Comparison of ENCODE assay signal across 8 cellular contexts in the genomic region with DNA sequence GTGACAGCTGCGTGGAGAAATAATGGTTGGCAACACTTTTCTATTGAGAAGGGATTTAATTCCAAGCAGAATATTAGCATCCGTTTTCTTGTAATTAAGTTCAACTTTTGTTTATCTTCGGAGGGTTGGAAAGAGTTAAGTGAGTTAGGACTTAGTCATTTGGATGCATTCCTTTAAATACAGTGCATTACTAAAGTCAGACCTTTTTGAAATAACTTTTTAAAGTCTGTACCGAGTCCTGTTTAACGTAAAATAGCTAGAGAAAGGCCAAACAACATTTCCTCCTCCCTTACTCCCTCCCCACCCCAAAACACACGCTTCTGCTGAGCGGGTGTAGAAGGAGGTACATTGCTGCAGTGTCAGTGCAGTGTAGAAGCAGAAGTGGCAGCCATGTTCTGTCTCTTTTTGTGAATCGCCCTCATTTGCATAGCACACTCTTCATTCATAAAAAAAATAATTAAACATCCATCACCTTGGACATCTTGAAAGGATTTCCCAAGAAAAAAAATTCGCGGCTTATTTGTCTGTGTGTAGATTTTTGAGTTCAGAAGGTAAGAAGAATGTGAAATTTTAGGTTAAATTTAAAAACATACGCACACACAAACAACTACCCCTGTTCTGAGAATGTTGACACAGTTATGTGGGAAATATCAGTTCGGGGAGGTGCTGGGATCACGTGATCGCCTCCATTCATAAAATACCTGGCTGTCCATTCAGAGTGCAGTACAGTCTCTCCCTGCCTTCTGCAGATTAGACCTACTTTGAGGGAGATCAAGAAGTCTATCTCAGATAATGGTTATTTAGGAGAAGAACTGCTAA. TPM values are rescaled to one million over a fixed set of nuclear protein-coding genes. Genes with fewer than 3 reads are reported as not detected.
A peak's percentile ranks its signal among the peaks of the same experiment; 100 is the strongest.
DNase-seq lines count a peak whose midpoint lies in the region; ATAC-seq and TF ChIP-seq lines count a peak whose summit lies in the region.

No MANE protein-coding gene starts in this region.

- H3K27ac ChIP-seq in dorsolateral prefrontal cortex (peak overlapping the region; percentile 0 to 100 (median 97)), lung (ENCODE audit: low read depth in 1 of 2, low read length in 1 of 2) (peak overlapping the region; percentile 87 to 96), suprapubic skin (peak overlapping the region; percentile 99)

- TF ChIP-seq POLR2A in suprapubic skin (IDR thresholded peaks at IDR 0.05) = no peak

- DNase-seq in NCI-H2171 treated with DMSO at 0.1 percent for 48 hours (lab: John Stamatoyannopoulos, UW) (peak; percentile 10), NCI-H2171 (lab: John Stamatoyannopoulos, UW) (no peak), HEK293T (ENCODE audit: extremely low spot score) (peak; percentile 18), NCI-H1048 (lab: John Stamatoyannopoulos, UW) (peak; percentile 46), T-helper 17 cell (peak in 1 of 3 donors; percentile 5), dorsolateral prefrontal cortex (peak; percentile 35 to 73 (median 60)), lung (ENCODE audit: low spot score) (peak; percentile 51), suprapubic skin (ENCODE audit: low spot score in 2 of 2) (no peak)

- TF ChIP-seq CTCF in dorsolateral prefrontal cortex (IDR thresholded peaks at IDR 0.05 in 54 of 56, conservative IDR thresholded peaks at IDR 0.05 in 2 of 56; ENCODE audit: low read depth in 1 of 56, partially characterized antibody in 56 of 56) (peak in 6 of 56 donors; percentile 10 to 25 (median 16)), lung (IDR thresholded peaks at IDR 0.05; ENCODE audit: control extremely low read depth, extremely low read depth) (no peak), suprapubic skin (IDR thresholded peaks at IDR 0.05) (no peak)

- intact Hi-C loops in dorsolateral prefrontal cortex (cut with DNase I) = loop anchor here (5.0 kb wide), 5 partner anchors 98 to 257 kb away; a partner anchor contains a TSS

- POLR2A ChIA-PET in HEK293T (lab: Yijun Ruan, JAX) = interaction anchor here (0.6 to 1.3 kb wide), 4 partner anchors 12 to 185 kb away, joined by 3 read pairs; no protein-coding TSS in a partner anchor

- H3K4me1 Mint-ChIP-seq in T-helper 17 cell = peaks cover 22% of the 10 kb centered on the region

- no peaks in the 10 kb centered on the region for H3K36me3 Mint-ChIP-seq in T-helper 17 cell (ENCODE audit: low read depth)

- CTCF ChIA-PET in HEK293T (lab: Yijun Ruan, JAX) = no interaction called here

- H3K4me3 Mint-ChIP-seq in T-helper 17 cell = peak overlapping the region; percentile 93

- no peaks in the 10 kb centered on the region for H3K36me3 ChIP-seq in lung (ENCODE audit: control insufficient read depth in 2 of 2, insufficient read depth in 2 of 2, low read length in 2 of 2)
- H3K36me3 ChIP-seq in suprapubic skin = no peaks in the 10 kb centered on the region

- H3K4me3 ChIP-seq in dorsolateral prefrontal cortex (peak overlapping the region; percentile 62 to 97 (median 88)), lung (peak overlapping the region; percentile 40), suprapubic skin (peak overlapping the region; percentile 95)

- H3K9me3 ChIP-seq in T-helper 17 cell (ENCODE audit: control insufficient read depth, low read length, poor library complexity, severe bottlenecking) = no peaks in the 10 kb centered on the region
- H3K9me3 ChIP-seq in lung (ENCODE audit: control insufficient read depth in 2 of 2, insufficient read depth in 1 of 2, low read length in 1 of 2) = no peaks in the 10 kb centered on the region
- no peaks in the 10 kb centered on the region for H3K9me3 ChIP-seq in suprapubic skin

- H3K27me3 Mint-ChIP-seq in T-helper 17 cell = peaks cover 19% of the 10 kb centered on the region

- H3K4me1 ChIP-seq in lung (ENCODE audit: control insufficient read depth in 2 of 2, insufficient read depth in 2 of 2, low read length in 2 of 2) (peaks cover 4 to 5% of the 10 kb centered on the region in 2 donors), suprapubic skin (peaks cover 56% of the 10 kb centered on the region)

- no peak for TF ChIP-seq EP300 in suprapubic skin (IDR thresholded peaks at IDR 0.05)

- H3K27me3 ChIP-seq in dorsolateral prefrontal cortex = no peaks in the 10 kb centered on the region
- no peaks in the 10 kb centered on the region for H3K27me3 ChIP-seq in lung (ENCODE audit: control insufficient read depth, insufficient read depth)
- H3K27me3 ChIP-seq in suprapubic skin = no peaks in the 10 kb centered on the region

- no peak overlapping the region for H3K27ac Mint-ChIP-seq in T-helper 17 cell

- peak; percentile 79 for ATAC-seq in T-helper 17 cell
- ATAC-seq in lung (ENCODE audit: insufficient read depth, low FRiP score) = no peak

- WGBS in lung, 2 donors = 1% methylated on average over 14 of the region's 14 CpGs
- under 1% methylated on average over 14 of the region's 14 CpGs for WGBS in suprapubic skin

TF ChIP-seq in HEK293T, 16 proteins besides CTCF, POLR2A, EP300 and RAD21:
- TF ChIP-seq ELF4 (IDR thresholded peaks at IDR 0.05) (no peak), CTBP1 (IDR thresholded peaks at IDR 0.05; ENCODE audit: borderline replicate concordance) (no peak), TARDBP (IDR thresholded peaks at IDR 0.05) (no peak), FOXM1 (IDR thresholded peaks at IDR 0.05; ENCODE audit: borderline replicate concordance) (no peak), HDGF (IDR thresholded peaks at IDR 0.05; ENCODE audit: borderline replicate concordance) (no peak), NFRKB (IDR thresholded peaks at IDR 0.05) (no peak), ZNF384 (IDR thresholded peaks at IDR 0.05) (no peak)
- TF ChIP-seq, protein P1, sequence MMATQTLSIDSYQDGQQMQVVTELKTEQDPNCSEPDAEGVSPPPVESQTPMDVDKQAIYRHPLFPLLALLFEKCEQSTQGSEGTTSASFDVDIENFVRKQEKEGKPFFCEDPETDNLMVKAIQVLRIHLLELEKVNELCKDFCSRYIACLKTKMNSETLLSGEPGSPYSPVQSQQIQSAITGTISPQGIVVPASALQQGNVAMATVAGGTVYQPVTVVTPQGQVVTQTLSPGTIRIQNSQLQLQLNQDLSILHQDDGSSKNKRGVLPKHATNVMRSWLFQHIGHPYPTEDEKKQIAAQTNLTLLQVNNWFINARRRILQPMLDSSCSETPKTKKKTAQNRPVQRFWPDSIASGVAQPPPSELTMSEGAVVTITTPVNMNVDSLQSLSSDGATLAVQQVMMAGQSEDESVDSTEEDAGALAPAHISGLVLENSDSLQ (IDR thresholded peaks at IDR 0.05) = no peak

RNA-seq across cellular contexts. Expression of a gene that starts 1.6 kb away (rescaled TPM):
- under 1 TPM; 0.10 to 0.12 TPM for total RNA-seq in T-helper 17 cell
- total RNA-seq in dorsolateral prefrontal cortex = 10 to 100 TPM; 32.0 to 67.9 (median 45.7) TPM
- 10 to 100 TPM; 49.3 to 61.1 TPM for total RNA-seq in lung
- polyA plus RNA-seq in lung = 10 to 100 TPM in 1 of 2 donors, 1 to 10 TPM in 1; 7.9 to 12.7 TPM
- total RNA-seq in suprapubic skin = 10 to 100 TPM in 3 of 4 donors, 1 to 10 TPM in 1; 8.8 to 17.6 (median 12.8) TPM

Comparison
In these comparisons a context has a peak if more than half of its experiments do, and no peak if none do; other contexts are left out.
1. DNase-seq: peak in NCI-H2171 treated with DMSO at 0.1 percent for 48 hours (single experiment), HEK293T (single experiment), NCI-H1048 (single experiment), dorsolateral prefrontal cortex (10 of 10) and lung (single experiment); none in NCI-H2171 (single experiment) and suprapubic skin (0 of 2).
2. H3K4me3 ChIP-seq: peak in every context shown above with its lines; median percentile 95 in suprapubic skin; 88 in dorsolateral prefrontal cortex; 40 in lung.
3. RNA of a gene that starts 1.6 kb away (total RNA-seq): 49.3 to 61.1 TPM in lung, 32.0 to 67.9 TPM in dorsolateral prefrontal cortex and 8.8 to 17.6 TPM in suprapubic skin; 0.10 to 0.12 TPM in T-helper 17 cell; every median in the first group is over 4 times any median in the second.
4. Peak in every context shown above with its lines, with median percentiles within 50 percentile points of each other: H3K27ac ChIP-seq.